Comparison of ENCODE assay signal across 1 cellular context in the genomic region with DNA sequence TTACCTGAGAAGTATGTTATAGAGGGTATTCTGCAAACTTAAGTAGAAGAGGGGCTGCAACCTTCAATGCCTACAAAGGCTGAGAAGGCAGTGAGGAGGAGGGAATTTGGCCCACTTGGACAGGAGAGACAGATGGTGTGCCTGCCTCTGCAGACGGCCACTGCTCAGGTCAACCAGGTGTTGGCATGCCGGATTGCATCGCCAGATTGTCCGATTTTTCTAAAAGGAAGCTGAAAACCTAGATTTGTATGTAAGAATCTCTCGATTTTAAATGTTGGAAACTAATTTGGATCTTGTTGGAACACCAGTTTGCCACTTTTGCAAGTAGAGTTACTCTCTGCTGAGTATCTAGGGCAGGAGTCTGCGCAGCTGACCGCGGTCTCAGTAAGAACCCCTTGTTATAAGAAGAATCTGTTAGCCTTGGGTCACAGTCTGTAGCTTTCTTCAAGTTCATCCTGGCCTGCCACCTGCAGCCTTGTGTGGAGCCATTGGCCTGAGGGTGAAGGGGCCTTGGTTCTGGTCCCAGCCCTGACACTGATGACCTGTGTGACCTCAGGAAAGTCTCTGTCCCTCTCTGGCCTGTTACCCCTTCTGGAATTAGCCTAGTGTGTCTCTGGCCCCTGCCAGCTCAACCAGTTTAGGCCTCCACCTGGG.
TF ChIP-seq lines count a peak whose summit lies in the region.

No MANE protein-coding gene starts in this region.

TF ChIP-seq in HepG2, 621 proteins besides CTCF, POLR2A, EP300 and RAD21 (continued from another document):
- TF ChIP-seq ZNF547 (CRISPR knock-in tag; IDR thresholded peaks at IDR 0.05): 0 out of 2 replicates have a peak, but pooled peaks have one; percentile 6
- TF ChIP-seq HMGXB3 (CRISPR knock-in tag; IDR thresholded peaks at IDR 0.05; ENCODE audit: borderline replicate concordance): no peak
- no peak for TF ChIP-seq NR3C1 (CRISPR knock-in tag; IDR thresholded peaks at IDR 0.05)
- no peak for TF ChIP-seq ZNF34 (CRISPR knock-in tag; IDR thresholded peaks at IDR 0.05; ENCODE audit: borderline replicate concordance)
- TF ChIP-seq CBX5 (CRISPR knock-in tag; IDR thresholded peaks at IDR 0.05; ENCODE audit: borderline replicate concordance): no peak
- no peak for TF ChIP-seq ZFAT (CRISPR knock-in tag; conservative IDR thresholded peaks at IDR 0.05)
- no peak for TF ChIP-seq ZNF782 (CRISPR knock-in tag; IDR thresholded peaks at IDR 0.05; ENCODE audit: borderline replicate concordance)
- no peak for TF ChIP-seq KMT2B (CRISPR knock-in tag; IDR thresholded peaks at IDR 0.05)
- TF ChIP-seq NCOR1 (IDR thresholded peaks at IDR 0.05; ENCODE audit: borderline replicate concordance, low read length): no peak
- TF ChIP-seq, protein P1, sequence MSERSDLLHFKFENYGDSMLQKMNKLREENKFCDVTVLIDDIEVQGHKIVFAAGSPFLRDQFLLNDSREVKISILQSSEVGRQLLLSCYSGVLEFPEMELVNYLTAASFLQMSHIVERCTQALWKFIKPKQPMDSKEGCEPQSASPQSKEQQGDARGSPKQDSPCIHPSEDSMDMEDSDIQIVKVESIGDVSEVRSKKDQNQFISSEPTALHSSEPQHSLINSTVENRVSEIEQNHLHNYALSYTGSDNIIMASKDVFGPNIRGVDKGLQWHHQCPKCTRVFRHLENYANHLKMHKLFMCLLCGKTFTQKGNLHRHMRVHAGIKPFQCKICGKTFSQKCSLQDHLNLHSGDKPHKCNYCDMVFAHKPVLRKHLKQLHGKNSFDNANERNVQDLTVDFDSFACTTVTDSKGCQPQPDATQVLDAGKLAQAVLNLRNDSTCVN (CRISPR knock-in tag; IDR thresholded peaks at IDR 0.05; ENCODE audit: borderline replicate concordance): no peak
- TF ChIP-seq STAG1 (CRISPR knock-in tag; IDR thresholded peaks at IDR 0.05): no peak
- no peak for TF ChIP-seq KLF9 (CRISPR knock-in tag; IDR thresholded peaks at IDR 0.05; ENCODE audit: low read depth)
- TF ChIP-seq, protein P2, sequence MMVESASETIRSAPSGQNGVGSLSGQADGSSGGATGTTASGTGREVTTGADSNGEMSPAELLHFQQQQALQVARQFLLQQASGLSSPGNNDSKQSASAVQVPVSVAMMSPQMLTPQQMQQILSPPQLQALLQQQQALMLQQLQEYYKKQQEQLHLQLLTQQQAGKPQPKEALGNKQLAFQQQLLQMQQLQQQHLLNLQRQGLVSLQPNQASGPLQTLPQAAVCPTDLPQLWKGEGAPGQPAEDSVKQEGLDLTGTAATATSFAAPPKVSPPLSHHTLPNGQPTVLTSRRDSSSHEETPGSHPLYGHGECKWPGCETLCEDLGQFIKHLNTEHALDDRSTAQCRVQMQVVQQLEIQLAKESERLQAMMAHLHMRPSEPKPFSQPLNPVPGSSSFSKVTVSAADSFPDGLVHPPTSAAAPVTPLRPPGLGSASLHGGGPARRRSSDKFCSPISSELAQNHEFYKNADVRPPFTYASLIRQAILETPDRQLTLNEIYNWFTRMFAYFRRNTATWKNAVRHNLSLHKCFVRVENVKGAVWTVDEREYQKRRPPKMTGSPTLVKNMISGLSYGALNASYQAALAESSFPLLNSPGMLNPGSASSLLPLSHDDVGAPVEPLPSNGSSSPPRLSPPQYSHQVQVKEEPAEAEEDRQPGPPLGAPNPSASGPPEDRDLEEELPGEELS (CRISPR knock-in tag; IDR thresholded peaks at IDR 0.05): no peak
- peak; percentile 94 for TF ChIP-seq ZNF768 (CRISPR knock-in tag; IDR thresholded peaks at IDR 0.05)
- no peak for TF ChIP-seq RBM39 (IDR thresholded peaks at IDR 0.05; ENCODE audit: low read depth, low read length, poor library complexity, severe bottlenecking)
- TF ChIP-seq ZNF891 (CRISPR knock-in tag; IDR thresholded peaks at IDR 0.05): 0 out of 2 replicates have a peak, but pooled peaks have one; percentile 16
- TF ChIP-seq TCF12 (IDR thresholded peaks at IDR 0.05): no peak
- no peak for TF ChIP-seq TCF12 (CRISPR knock-in tag; IDR thresholded peaks at IDR 0.05)
- TF ChIP-seq, protein P3, sequence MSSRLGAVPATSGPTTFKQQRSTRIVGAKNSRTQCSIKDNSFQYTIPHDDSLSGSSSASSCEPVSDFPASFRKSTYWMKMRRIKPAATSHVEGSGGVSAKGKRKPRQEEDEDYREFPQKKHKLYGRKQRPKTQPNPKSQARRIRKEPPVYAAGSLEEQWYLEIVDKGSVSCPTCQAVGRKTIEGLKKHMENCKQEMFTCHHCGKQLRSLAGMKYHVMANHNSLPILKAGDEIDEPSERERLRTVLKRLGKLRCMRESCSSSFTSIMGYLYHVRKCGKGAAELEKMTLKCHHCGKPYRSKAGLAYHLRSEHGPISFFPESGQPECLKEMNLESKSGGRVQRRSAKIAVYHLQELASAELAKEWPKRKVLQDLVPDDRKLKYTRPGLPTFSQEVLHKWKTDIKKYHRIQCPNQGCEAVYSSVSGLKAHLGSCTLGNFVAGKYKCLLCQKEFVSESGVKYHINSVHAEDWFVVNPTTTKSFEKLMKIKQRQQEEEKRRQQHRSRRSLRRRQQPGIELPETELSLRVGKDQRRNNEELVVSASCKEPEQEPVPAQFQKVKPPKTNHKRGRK (CRISPR knock-in tag; IDR thresholded peaks at IDR 0.05): peak; percentile 44; the same call in 1 of the 2 replicates
- no peak for TF ChIP-seq ZNF317 (CRISPR knock-in tag; IDR thresholded peaks at IDR 0.05)
- no peak for TF ChIP-seq PAX8 (CRISPR knock-in tag; IDR thresholded peaks at IDR 0.05; ENCODE audit: borderline replicate concordance)
- TF ChIP-seq, protein P4, sequence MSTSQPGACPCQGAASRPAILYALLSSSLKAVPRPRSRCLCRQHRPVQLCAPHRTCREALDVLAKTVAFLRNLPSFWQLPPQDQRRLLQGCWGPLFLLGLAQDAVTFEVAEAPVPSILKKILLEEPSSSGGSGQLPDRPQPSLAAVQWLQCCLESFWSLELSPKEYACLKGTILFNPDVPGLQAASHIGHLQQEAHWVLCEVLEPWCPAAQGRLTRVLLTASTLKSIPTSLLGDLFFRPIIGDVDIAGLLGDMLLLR (CRISPR knock-in tag; IDR thresholded peaks at IDR 0.05): 0 out of 2 replicates have a peak, but pooled peaks have one; percentile 64
- TF ChIP-seq WIZ (CRISPR knock-in tag; IDR thresholded peaks at IDR 0.05): no peak
